In the genomic region with DNA sequence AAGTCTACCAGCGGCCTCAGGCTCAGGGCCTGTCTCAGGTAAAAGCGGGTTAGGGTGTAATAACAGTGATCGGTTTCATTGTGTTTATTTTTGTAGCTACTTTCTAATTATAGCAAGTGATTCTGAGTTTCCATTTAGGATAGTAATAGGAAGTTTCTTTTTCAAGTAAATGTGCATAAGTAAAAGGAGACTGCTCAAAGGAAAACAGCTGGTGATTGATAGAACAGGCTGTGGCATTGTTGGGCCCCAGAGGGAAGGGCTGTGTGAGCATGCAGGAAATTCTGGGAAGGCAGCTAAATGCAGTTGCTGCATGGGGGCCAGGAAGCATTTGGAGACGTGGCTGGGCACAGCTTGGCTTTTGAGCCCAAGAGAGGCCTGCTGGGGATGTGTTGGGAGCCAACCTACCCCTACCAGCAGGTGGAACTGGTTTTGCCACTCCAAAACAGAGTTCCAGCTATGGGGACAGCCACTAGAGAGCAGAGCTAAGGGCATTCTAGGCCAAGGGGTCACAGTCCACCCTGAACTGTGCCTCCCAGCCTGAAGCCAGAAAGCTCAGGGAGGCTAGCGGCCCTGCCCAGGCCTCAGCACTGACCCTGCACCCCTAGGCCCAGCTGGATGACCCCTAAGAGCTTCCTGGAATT, we compare ENCODE assay signal across 1 cellular context.
TF ChIP-seq lines count a peak whose summit lies in the region.

No MANE protein-coding gene starts in this region.

TF ChIP-seq in HepG2, 621 proteins besides CTCF, POLR2A, EP300 and RAD21 (continued from another document and continues in another):
- TF ChIP-seq HNF1A (IDR thresholded peaks at IDR 0.05; ENCODE audit: low read depth) = no peak
- no peak; the same call in 1 of the 2 replicates for TF ChIP-seq HNF1A (CRISPR knock-in tag; IDR thresholded peaks at IDR 0.05; ENCODE audit: borderline replicate concordance)
- TF ChIP-seq ZNF207 (IDR thresholded peaks at IDR 0.05; ENCODE audit: borderline replicate concordance) = no peak
- TF ChIP-seq TIGD3 (CRISPR knock-in tag; IDR thresholded peaks at IDR 0.05; ENCODE audit: borderline replicate concordance) = no peak
- 0 out of 2 replicates have a peak, but pooled peaks have one; percentile 37 for TF ChIP-seq ISL2 (CRISPR knock-in tag; IDR thresholded peaks at IDR 0.05)
- TF ChIP-seq ZNF354B (CRISPR knock-in tag; IDR thresholded peaks at IDR 0.05) = peak; percentile 74; the same call in 1 of the 2 replicates
- no peak for TF ChIP-seq ZNF24 (IDR thresholded peaks at IDR 0.05)
- TF ChIP-seq CREB1 (IDR thresholded peaks at IDR 0.05) = no peak
- no peak for TF ChIP-seq CREB1 (CRISPR knock-in tag; IDR thresholded peaks at IDR 0.05)
- no peak for TF ChIP-seq ELF1 (CRISPR knock-in tag; IDR thresholded peaks at IDR 0.05)
- TF ChIP-seq ZNF737 (CRISPR knock-in tag; IDR thresholded peaks at IDR 0.05; ENCODE audit: borderline replicate concordance) = no peak
- no peak for TF ChIP-seq TBL1XR1 (IDR thresholded peaks at IDR 0.05; ENCODE audit: borderline replicate concordance, low read length, partially characterized antibody)
- no peak; the same call in 1 of the 2 replicates for TF ChIP-seq TBX2 (CRISPR knock-in tag; IDR thresholded peaks at IDR 0.05; ENCODE audit: borderline replicate concordance)
- TF ChIP-seq KAT8 (CRISPR knock-in tag; IDR thresholded peaks at IDR 0.05) = peak; percentile 29; the same call in 1 of the 2 replicates
- peak; percentile 50; the same call in 1 of the 2 replicates for TF ChIP-seq ZNF782 (CRISPR knock-in tag; IDR thresholded peaks at IDR 0.05; ENCODE audit: borderline replicate concordance)
- no peak for TF ChIP-seq FUBP1 (CRISPR knock-in tag; IDR thresholded peaks at IDR 0.05; ENCODE audit: borderline replicate concordance)
- TF ChIP-seq KDM2A (CRISPR knock-in tag; IDR thresholded peaks at IDR 0.05; ENCODE audit: borderline replicate concordance, low read depth) = 0 out of 2 replicates have a peak, but pooled peaks have one; percentile 23
- no peak for TF ChIP-seq JARID2 (CRISPR knock-in tag; IDR thresholded peaks at IDR 0.05; ENCODE audit: insufficient replicate concordance)
- TF ChIP-seq, protein P1, sequence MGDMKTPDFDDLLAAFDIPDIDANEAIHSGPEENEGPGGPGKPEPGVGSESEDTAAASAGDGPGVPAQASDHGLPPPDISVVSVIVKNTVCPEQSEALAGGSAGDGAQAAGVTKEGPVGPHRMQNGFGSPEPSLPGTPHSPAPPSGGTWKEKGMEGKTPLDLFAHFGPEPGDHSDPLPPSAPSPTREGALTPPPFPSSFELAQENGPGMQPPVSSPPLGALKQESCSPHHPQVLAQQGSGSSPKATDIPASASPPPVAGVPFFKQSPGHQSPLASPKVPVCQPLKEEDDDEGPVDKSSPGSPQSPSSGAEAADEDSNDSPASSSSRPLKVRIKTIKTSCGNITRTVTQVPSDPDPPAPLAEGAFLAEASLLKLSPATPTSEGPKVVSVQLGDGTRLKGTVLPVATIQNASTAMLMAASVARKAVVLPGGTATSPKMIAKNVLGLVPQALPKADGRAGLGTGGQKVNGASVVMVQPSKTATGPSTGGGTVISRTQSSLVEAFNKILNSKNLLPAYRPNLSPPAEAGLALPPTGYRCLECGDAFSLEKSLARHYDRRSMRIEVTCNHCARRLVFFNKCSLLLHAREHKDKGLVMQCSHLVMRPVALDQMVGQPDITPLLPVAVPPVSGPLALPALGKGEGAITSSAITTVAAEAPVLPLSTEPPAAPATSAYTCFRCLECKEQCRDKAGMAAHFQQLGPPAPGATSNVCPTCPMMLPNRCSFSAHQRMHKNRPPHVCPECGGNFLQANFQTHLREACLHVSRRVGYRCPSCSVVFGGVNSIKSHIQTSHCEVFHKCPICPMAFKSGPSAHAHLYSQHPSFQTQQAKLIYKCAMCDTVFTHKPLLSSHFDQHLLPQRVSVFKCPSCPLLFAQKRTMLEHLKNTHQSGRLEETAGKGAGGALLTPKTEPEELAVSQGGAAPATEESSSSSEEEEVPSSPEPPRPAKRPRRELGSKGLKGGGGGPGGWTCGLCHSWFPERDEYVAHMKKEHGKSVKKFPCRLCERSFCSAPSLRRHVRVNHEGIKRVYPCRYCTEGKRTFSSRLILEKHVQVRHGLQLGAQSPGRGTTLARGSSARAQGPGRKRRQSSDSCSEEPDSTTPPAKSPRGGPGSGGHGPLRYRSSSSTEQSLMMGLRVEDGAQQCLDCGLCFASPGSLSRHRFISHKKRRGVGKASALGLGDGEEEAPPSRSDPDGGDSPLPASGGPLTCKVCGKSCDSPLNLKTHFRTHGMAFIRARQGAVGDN (CRISPR knock-in tag; IDR thresholded peaks at IDR 0.05) = peak; percentile 59
- TF ChIP-seq FOXC1 (CRISPR knock-in tag; IDR thresholded peaks at IDR 0.05; ENCODE audit: borderline replicate concordance) = no peak
- TF ChIP-seq FIP1L1 (IDR thresholded peaks at IDR 0.05; ENCODE audit: borderline replicate concordance, insufficient read depth, low read depth, low read length) = no peak
- no peak for TF ChIP-seq ZNF143 (CRISPR knock-in tag; IDR thresholded peaks at IDR 0.05)
- peak; percentile 36; the same call in 1 of the 2 replicates for TF ChIP-seq BORCS8-MEF2B (CRISPR knock-in tag; IDR thresholded peaks at IDR 0.05)
- TF ChIP-seq SMAD1 (CRISPR knock-in tag; IDR thresholded peaks at IDR 0.05; ENCODE audit: borderline replicate concordance, low read depth) = 0 out of 2 replicates have a peak, but pooled peaks have one; percentile 23
- TF ChIP-seq ATM (IDR thresholded peaks at IDR 0.05; ENCODE audit: borderline replicate concordance) = no peak
- TF ChIP-seq, protein P2, sequence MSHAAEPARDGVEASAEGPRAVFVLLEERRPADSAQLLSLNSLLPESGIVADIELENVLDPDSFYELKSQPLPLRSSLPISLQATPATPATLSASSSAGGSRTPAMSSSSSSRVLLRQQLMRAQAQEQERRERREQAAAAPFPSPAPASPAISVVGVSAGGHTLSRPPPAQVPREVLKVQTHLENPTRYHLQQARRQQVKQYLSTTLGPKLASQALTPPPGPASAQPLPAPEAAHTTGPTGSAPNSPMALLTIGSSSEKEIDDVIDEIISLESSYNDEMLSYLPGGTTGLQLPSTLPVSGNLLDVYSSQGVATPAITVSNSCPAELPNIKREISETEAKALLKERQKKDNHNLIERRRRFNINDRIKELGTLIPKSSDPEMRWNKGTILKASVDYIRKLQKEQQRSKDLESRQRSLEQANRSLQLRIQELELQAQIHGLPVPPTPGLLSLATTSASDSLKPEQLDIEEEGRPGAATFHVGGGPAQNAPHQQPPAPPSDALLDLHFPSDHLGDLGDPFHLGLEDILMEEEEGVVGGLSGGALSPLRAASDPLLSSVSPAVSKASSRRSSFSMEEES (CRISPR knock-in tag; IDR thresholded peaks at IDR 0.05) = no peak
- TF ChIP-seq HOXA3 (CRISPR knock-in tag; IDR thresholded peaks at IDR 0.05) = no peak
- TF ChIP-seq, protein P3, sequence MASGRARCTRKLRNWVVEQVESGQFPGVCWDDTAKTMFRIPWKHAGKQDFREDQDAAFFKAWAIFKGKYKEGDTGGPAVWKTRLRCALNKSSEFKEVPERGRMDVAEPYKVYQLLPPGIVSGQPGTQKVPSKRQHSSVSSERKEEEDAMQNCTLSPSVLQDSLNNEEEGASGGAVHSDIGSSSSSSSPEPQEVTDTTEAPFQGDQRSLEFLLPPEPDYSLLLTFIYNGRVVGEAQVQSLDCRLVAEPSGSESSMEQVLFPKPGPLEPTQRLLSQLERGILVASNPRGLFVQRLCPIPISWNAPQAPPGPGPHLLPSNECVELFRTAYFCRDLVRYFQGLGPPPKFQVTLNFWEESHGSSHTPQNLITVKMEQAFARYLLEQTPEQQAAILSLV (CRISPR knock-in tag; IDR thresholded peaks at IDR 0.05; ENCODE audit: borderline replicate concordance) = no peak
- no peak for TF ChIP-seq HOXA5 (CRISPR knock-in tag; IDR thresholded peaks at IDR 0.05)
- no peak for TF ChIP-seq SRSF1 (optimal IDR thresholded peaks at IDR 0.05; ENCODE audit: low read depth, low read length)
- TF ChIP-seq, protein P4, sequence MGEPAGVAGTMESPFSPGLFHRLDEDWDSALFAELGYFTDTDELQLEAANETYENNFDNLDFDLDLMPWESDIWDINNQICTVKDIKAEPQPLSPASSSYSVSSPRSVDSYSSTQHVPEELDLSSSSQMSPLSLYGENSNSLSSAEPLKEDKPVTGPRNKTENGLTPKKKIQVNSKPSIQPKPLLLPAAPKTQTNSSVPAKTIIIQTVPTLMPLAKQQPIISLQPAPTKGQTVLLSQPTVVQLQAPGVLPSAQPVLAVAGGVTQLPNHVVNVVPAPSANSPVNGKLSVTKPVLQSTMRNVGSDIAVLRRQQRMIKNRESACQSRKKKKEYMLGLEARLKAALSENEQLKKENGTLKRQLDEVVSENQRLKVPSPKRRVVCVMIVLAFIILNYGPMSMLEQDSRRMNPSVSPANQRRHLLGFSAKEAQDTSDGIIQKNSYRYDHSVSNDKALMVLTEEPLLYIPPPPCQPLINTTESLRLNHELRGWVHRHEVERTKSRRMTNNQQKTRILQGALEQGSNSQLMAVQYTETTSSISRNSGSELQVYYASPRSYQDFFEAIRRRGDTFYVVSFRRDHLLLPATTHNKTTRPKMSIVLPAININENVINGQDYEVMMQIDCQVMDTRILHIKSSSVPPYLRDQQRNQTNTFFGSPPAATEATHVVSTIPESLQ (CRISPR knock-in tag; conservative IDR thresholded peaks at IDR 0.05) = no peak
- TF ChIP-seq NR2F1 (CRISPR knock-in tag; IDR thresholded peaks at IDR 0.05) = peak; percentile 47 to 76
- TF ChIP-seq ZFAT (CRISPR knock-in tag; conservative IDR thresholded peaks at IDR 0.05) = no peak
- peak; percentile 81; the same call in 1 of the 2 replicates for TF ChIP-seq ATF5 (CRISPR knock-in tag; IDR thresholded peaks at IDR 0.05; ENCODE audit: low read depth)
- peak; percentile 65 for TF ChIP-seq ZNF556 (CRISPR knock-in tag; IDR thresholded peaks at IDR 0.05; ENCODE audit: borderline replicate concordance)
- TF ChIP-seq ZSCAN29 (CRISPR knock-in tag; conservative IDR thresholded peaks at IDR 0.05) = 0 out of 2 replicates have a peak, but pooled peaks have one; percentile 30
- TF ChIP-seq SNAI1 (CRISPR knock-in tag; IDR thresholded peaks at IDR 0.05; ENCODE audit: borderline replicate concordance) = no peak
- TF ChIP-seq ZNF136 (CRISPR knock-in tag; IDR thresholded peaks at IDR 0.05; ENCODE audit: low read depth) = 0 out of 2 replicates have a peak, but pooled peaks have one; percentile 29
- no peak for TF ChIP-seq TFDP1 (CRISPR knock-in tag; IDR thresholded peaks at IDR 0.05; ENCODE audit: borderline replicate concordance)
- TF ChIP-seq ZNF713 (CRISPR knock-in tag; IDR thresholded peaks at IDR 0.05) = no peak
